29 cellular contexts compared by ENCODE assay signal in genomic region chr15:41085029-41085428, GRCh38.
"Had no signal": no experiment of that assay in that cellular context is flagged by ENCODE, and none has a peak within 500 bp of the region (broad histone marks: within the 10 kb centered on the region; RNA-seq: fewer than 3 reads in every experiment).

No MANE protein-coding gene starts in this region.

- ATAC-seq: activated CD8-positive, alpha-beta T cell treated with anti-CD3 and anti-CD28 coated beads for 36 hours; activated naive CD4-positive, alpha-beta T cell treated with anti-CD3 and anti-CD28 coated beads, Interleukin-2, amount 50 U/mL, for 72 hours; PC-3; SK-N-SH treated with all-trans-retinoic acid at 6 μM for 48 hours; T-cell; T-helper 17 cell had no signal

- H3K27ac Mint-ChIP-seq: activated CD4-positive, alpha-beta T cell treated with anti-CD3 and anti-CD28 coated beads, Interleukin-2, amount 10 ng/mL, durations not matched to agents 24 days and 14 days; activated CD8-positive, alpha-beta T cell treated with anti-CD3 and anti-CD28 coated beads for 36 hours; activated naive CD4-positive, alpha-beta T cell treated with anti-CD3 and anti-CD28 coated beads, Interleukin-2, amount 50 U/mL, for 72 hours; activated T-helper 2 cell treated with anti-CD3 and anti-CD28 coated beads, Interferon-gamma antibody, Interleukin-2, Interleukin-4, amounts not matched to agents 10 μg/mL and 5 μg/mL and 100 μg/mL, durations not matched to agents 14 hours and 24 hours and 36 hours; T-cell had no signal

- H3K4me1 ChIP-seq: Peyer's patch had no signal

- H3K27me3 Mint-ChIP-seq: activated CD4-positive, alpha-beta T cell treated with anti-CD3 and anti-CD28 coated beads, Interleukin-2, amount 10 ng/mL, durations not matched to agents 24 days and 14 days; activated CD8-positive, alpha-beta T cell treated with anti-CD3 and anti-CD28 coated beads for 36 hours; T-cell; T-helper 17 cell had no signal

- DNase-seq: activated CD4-positive, alpha-beta T cell treated with anti-CD3 and anti-CD28 coated beads, Interleukin-2, amount 10 ng/mL, durations not matched to agents 24 days and 14 days; activated CD4-positive, alpha-beta T cell treated with anti-CD3 and anti-CD28 coated beads, Interleukin-2, amount 50 U/mL, for 4 hours; activated CD8-positive, alpha-beta T cell treated with anti-CD3 and anti-CD28 coated beads for 36 hours; activated gamma-delta T cell; activated naive CD4-positive, alpha-beta T cell treated with Interleukin-2 at 50 U/mL for 16 hours; activated T-cell treated with anti-CD3 and anti-CD28 coated beads, Interleukin-2, amount 50 U/mL, for 1 hour; amniotic stem cell; aorta; brain microvascular endothelial cell; central memory CD4-positive, alpha-beta T cell; NCI-H1105 treated with DMSO at 0.1 percent for 48 hours; NCI-H1436; NCI-H1694; NCI-H1930; NCI-H2081 treated with DMSO at 0.1 percent for 48 hours; NCI-H226; NCI-H446 treated with DMSO at 0.1 percent for 48 hours; NCI-H524; PC-3; Peyer's patch; RPMI8226; SHP77 treated with DMSO at 0.1 percent for 48 hours; T-cell; T-helper 17 cell; T-helper 9 cell; WERI-Rb-1 had no signal

- H3K9me3 ChIP-seq: Peyer's patch had no signal

- H3K4me3 Mint-ChIP-seq: activated CD4-positive, alpha-beta T cell treated with anti-CD3 and anti-CD28 coated beads, Interleukin-2, amount 10 ng/mL, durations not matched to agents 24 days and 14 days; activated CD8-positive, alpha-beta T cell treated with anti-CD3 and anti-CD28 coated beads for 36 hours; T-cell; T-helper 17 cell had no signal

- H3K4me3 ChIP-seq: Peyer's patch had no signal

- H3K9me3 Mint-ChIP-seq: activated CD4-positive, alpha-beta T cell treated with anti-CD3 and anti-CD28 coated beads, Interleukin-2, amount 10 ng/mL, durations not matched to agents 24 days and 14 days; activated CD8-positive, alpha-beta T cell treated with anti-CD3 and anti-CD28 coated beads for 36 hours; activated naive CD4-positive, alpha-beta T cell treated with anti-CD3 and anti-CD28 coated beads, Interleukin-2, amount 50 U/mL, for 72 hours; activated T-helper 2 cell treated with anti-CD3 and anti-CD28 coated beads, Interferon-gamma antibody, Interleukin-2, Interleukin-4, amounts not matched to agents 10 μg/mL and 5 μg/mL and 100 μg/mL, durations not matched to agents 14 hours and 24 hours and 36 hours; T-cell had no signal

- H3K27ac ChIP-seq: brain microvascular endothelial cell, Peyer's patch, WERI-Rb-1 had no signal

- H3K27me3 ChIP-seq: brain microvascular endothelial cell, Peyer's patch had no signal
